ENCODE assay signal across 21 cellular contexts in genomic region chr2:153455856-153456255, GRCh38. TPM values are rescaled to one million over a fixed set of nuclear protein-coding genes. Genes with fewer than 3 reads are reported as not detected.
DNase-seq lines count a peak whose midpoint lies in the region; ATAC-seq and TF ChIP-seq lines count a peak whose summit lies in the region.
"Had no signal": no experiment of that assay in that cellular context is flagged by ENCODE, and none has a peak within 500 bp of the region (broad histone marks: within the 10 kb centered on the region; RNA-seq: fewer than 3 reads in every experiment).

No MANE protein-coding gene starts in this region.

- no peaks in the 10 kb centered on the region for H4K20me1 ChIP-seq in GM23338 (replicated peaks; ENCODE audit: insufficient read depth)

- H3K27ac ChIP-seq in GM23338 (ENCODE audit: low read depth) (no peak overlapping the region), endodermal cell (ENCODE audit: low read depth, low read length) (no peak overlapping the region), neuronal stem cell (replicated peaks; ENCODE audit: low read length) (no peak overlapping the region)
- H3K27ac ChIP-seq: KMS-11, RWPE1, SJSA1 had no signal

- CTCF ChIA-PET in Calu3 (lab: Charles Lee) = no interaction called here

- ATAC-seq in GM23338 (peak; percentile 86), HG02610 (IDR thresholded peaks at IDR 0.05; ENCODE audit: unreplicated experiment) (no peak)
- ATAC-seq: PC-3 had no signal

- H2BK12ac ChIP-seq in neuronal stem cell (ENCODE audit: low read length) = no peak overlapping the region

- no peak overlapping the region for H2AFZ ChIP-seq in GM23338
- peak overlapping the region; percentile 56 for H2AFZ ChIP-seq in neuronal stem cell (ENCODE audit: low read length)

- H4K8ac ChIP-seq in neuronal stem cell (ENCODE audit: low read depth, low read length) = no peak overlapping the region

- WGBS in endodermal cell (ENCODE audit: insufficient coverage in 1 of 2, insufficient read length in 1 of 2), 2 experiments = 93 to 94% methylated on average over 5 to 8 of the region's 8 CpGs
- no CpG with 5 or more reads among the region's 8 CpGs for WGBS in neuronal stem cell (ENCODE audit: extremely low coverage in 2 of 2, insufficient read length in 2 of 2, insufficient replicate concordance in 1 of 2), 2 donors

- H2BK120ac ChIP-seq in neuronal stem cell (ENCODE audit: low read depth, low read length) = no peak overlapping the region

- H3K27ac Mint-ChIP-seq in GM23338 = no peak overlapping the region
- no peak overlapping the region for H3K27ac Mint-ChIP-seq in endodermal cell
- no peak overlapping the region for H3K27ac Mint-ChIP-seq in Calu3 (ENCODE audit: unreplicated experiment)
- H3K27ac Mint-ChIP-seq: CD8-positive, alpha-beta memory T cell; T-helper 1 cell treated with Interleukin-12 subunit alpha and Interleukin-12 subunit beta and Interleukin-4 antibody, amounts not matched to agents 30 μg/mL and 1 μg/mL, for 36 hours had no signal

- no peak overlapping the region for H2BK15ac ChIP-seq in neuronal stem cell (ENCODE audit: low read length)

- intact Hi-C loops in Calu3 (cut with micrococcal nuclease; ENCODE audit: unreplicated experiment) = no loop called here

- H3K9me3 ChIP-seq in endodermal cell (ENCODE audit: control insufficient read depth, low read length) (no peaks in the 10 kb centered on the region), neuronal stem cell (replicated peaks in 1 of 2; ENCODE audit: control insufficient read depth in 2 of 2, insufficient read depth in 1 of 2, low read depth in 1 of 2, low read length in 2 of 2) (no peaks in the 10 kb centered on the region)
- H3K9me3 ChIP-seq: HAP-1, SJSA1 had no signal

- peak; percentile 37 for DNase-seq in GM23338 (ENCODE audit: low spot score)
- peak; percentile 8 for DNase-seq in HT1080 (ENCODE audit: low read depth)
- DNase-seq in endodermal cell = peak; percentile 68
- DNase-seq in neuronal stem cell (ENCODE audit: low spot score) = no peak
- no peak for DNase-seq in Calu3
- no peak for DNase-seq in foreskin fibroblast
- DNase-seq: ACHN; C1 segment of cervical spinal cord; CD8-positive, alpha-beta memory T cell; GDM1; NCI-H1417; NCI-H1930; NCI-H226; NCI-H524; PC-3 had no signal

- BruUV-seq in Calu3 (replicated peaks; lab: Mats Ljungman, UMichigan) = no TSS peak

- H3K36me3 Mint-ChIP-seq in GM23338 (ENCODE audit: low read depth) = no peaks in the 10 kb centered on the region; the same call in 2 of the 3 replicates
- H3K36me3 Mint-ChIP-seq in endodermal cell (ENCODE audit: low read depth) = peaks cover 3% of the 10 kb centered on the region
- no peaks in the 10 kb centered on the region for H3K36me3 Mint-ChIP-seq in Calu3 (ENCODE audit: insufficient read depth, unreplicated experiment)
- H3K36me3 Mint-ChIP-seq: CD8-positive, alpha-beta memory T cell had no signal

- H3K18ac ChIP-seq in neuronal stem cell (ENCODE audit: low read length) = no peak overlapping the region

- H3K4me3 Mint-ChIP-seq in GM23338 (no peak overlapping the region), endodermal cell (peak overlapping the region; percentile 40), Calu3 (ENCODE audit: low read depth, unreplicated experiment) (no peak overlapping the region)
- H3K4me3 Mint-ChIP-seq: CD8-positive, alpha-beta memory T cell; T-helper 1 cell treated with Interleukin-12 subunit alpha and Interleukin-12 subunit beta and Interleukin-4 antibody, amounts not matched to agents 30 μg/mL and 1 μg/mL, for 36 hours had no signal

- H2AK5ac ChIP-seq in neuronal stem cell (ENCODE audit: low read depth, low read length) = no peak overlapping the region

- no peaks in the 10 kb centered on the region for H3K36me3 ChIP-seq in GM23338 (ENCODE audit: insufficient read depth)
- H3K36me3 ChIP-seq in endodermal cell (ENCODE audit: control insufficient read depth, insufficient read depth, low read length) = no peaks in the 10 kb centered on the region
- H3K36me3 ChIP-seq in neuronal stem cell (replicated peaks in 1 of 2; ENCODE audit: control insufficient read depth in 2 of 2, insufficient read depth in 2 of 2, low read length in 2 of 2) = no peaks in the 10 kb centered on the region
- H3K36me3 ChIP-seq: HAP-1, SJSA1 had no signal

- H3K79me2 ChIP-seq in GM23338 (replicated peaks; ENCODE audit: insufficient read depth) = no peaks in the 10 kb centered on the region

- no peak overlapping the region for H4K91ac ChIP-seq in neuronal stem cell (ENCODE audit: low read depth, low read length, poor library complexity)

- H3K4me1 Mint-ChIP-seq in GM23338 (peaks cover 22% of the 10 kb centered on the region), endodermal cell (peaks cover 13% of the 10 kb centered on the region), Calu3 (ENCODE audit: low read depth, unreplicated experiment) (no peaks in the 10 kb centered on the region)
- H3K4me1 Mint-ChIP-seq: CD8-positive, alpha-beta memory T cell had no signal

- H3K4ac ChIP-seq in neuronal stem cell (ENCODE audit: low read length) = no peak overlapping the region

- H3K4me3 ChIP-seq in GM23338 (no peak overlapping the region), endodermal cell (ENCODE audit: low read length) (no peak overlapping the region), neuronal stem cell (ENCODE audit: low read length in 2 of 2) (no peak overlapping the region), foreskin fibroblast (ENCODE audit: low read depth in 1 of 2, low read length in 2 of 2) (no peak overlapping the region)
- H3K4me3 ChIP-seq: HAP-1, SJSA1 had no signal

- peaks cover 4% of the 10 kb centered on the region for H3K27me3 Mint-ChIP-seq in GM23338 (ENCODE audit: insufficient read depth, low read depth, poor library complexity)
- H3K27me3 Mint-ChIP-seq in endodermal cell (ENCODE audit: insufficient read depth) = no peaks in the 10 kb centered on the region
- no peaks in the 10 kb centered on the region for H3K27me3 Mint-ChIP-seq in Calu3 (ENCODE audit: unreplicated experiment)

- H2BK5ac ChIP-seq in neuronal stem cell (ENCODE audit: low read length) = no peak overlapping the region

- no peaks in the 10 kb centered on the region for H3K79me1 ChIP-seq in neuronal stem cell (ENCODE audit: low read depth, low read length)

- H3K4me1 ChIP-seq in GM23338 (ENCODE audit: insufficient read depth) = peaks cover 5% of the 10 kb centered on the region; the same call in 1 of the 2 replicates
- H3K4me1 ChIP-seq in endodermal cell (ENCODE audit: control insufficient read depth, insufficient read depth, low read length) = no peaks in the 10 kb centered on the region
- no peaks in the 10 kb centered on the region for H3K4me1 ChIP-seq in neuronal stem cell (ENCODE audit: control insufficient read depth in 2 of 2, insufficient read depth in 1 of 2, low read depth in 1 of 2, low read length in 2 of 2)
- H3K4me1 ChIP-seq: SJSA1 had no signal

- H3K9me3 Mint-ChIP-seq in GM23338 (no peaks in the 10 kb centered on the region), endodermal cell (no peaks in the 10 kb centered on the region), Calu3 (ENCODE audit: low read depth, unreplicated experiment) (no peaks in the 10 kb centered on the region)
- H3K9me3 Mint-ChIP-seq: CD8-positive, alpha-beta memory T cell; T-helper 1 cell treated with Interleukin-12 subunit alpha and Interleukin-12 subunit beta and Interleukin-4 antibody, amounts not matched to agents 30 μg/mL and 1 μg/mL, for 36 hours had no signal

- H3K23ac ChIP-seq in neuronal stem cell (ENCODE audit: low read depth, low read length, poor library complexity) = no peak overlapping the region

- no peak overlapping the region for H3K14ac ChIP-seq in neuronal stem cell (ENCODE audit: low read length)

- TF ChIP-seq CTCF in GM23338 (conservative IDR thresholded peaks at IDR 0.05; ENCODE audit: low read depth in 2 of 2) (no peak), endodermal cell (conservative IDR thresholded peaks at IDR 0.05) (no peak), Calu3 (IDR thresholded peaks at IDR 0.05; ENCODE audit: unreplicated experiment) (no peak), foreskin fibroblast (IDR thresholded peaks at IDR 0.05; ENCODE audit: low read depth, low read length) (no peak)

- H3K27me3 ChIP-seq in GM23338 (ENCODE audit: insufficient read depth) (no peaks in the 10 kb centered on the region), endodermal cell (ENCODE audit: control insufficient read depth, insufficient read depth, low read length, poor library complexity, severe bottlenecking) (no peaks in the 10 kb centered on the region), neuronal stem cell (ENCODE audit: control insufficient read depth in 3 of 3, insufficient read depth in 3 of 3, low read depth in 1 of 3, low read length in 3 of 3) (peaks cover 0 to 8% (median 0%) of the 10 kb centered on the region in 3 experiments)
- H3K27me3 ChIP-seq: SJSA1 had no signal

- H3K4me2 ChIP-seq in GM23338 = no peak overlapping the region
- H3K4me2 ChIP-seq in neuronal stem cell (ENCODE audit: insufficient read depth, low read length, poor library complexity, severe bottlenecking) = no peak overlapping the region
- H3K4me2 ChIP-seq: KMS-11 had no signal

- H3K9ac ChIP-seq in endodermal cell (ENCODE audit: extremely low read depth, low read length, poor library complexity, severe bottlenecking) (no peak overlapping the region), neuronal stem cell (ENCODE audit: low read depth, low read length, poor library complexity) (no peak overlapping the region)
- H3K9ac ChIP-seq: KMS-11 had no signal

- H3K9me2 ChIP-seq in GM23338 (ENCODE audit: insufficient read depth) = no peaks in the 10 kb centered on the region

- H3F3A ChIP-seq in GM23338 (replicated peaks; ENCODE audit: low read depth) = no peaks in the 10 kb centered on the region

RNA-seq across cellular contexts. Expression of gene RPRM, which starts 22.7 kb away (rescaled TPM):
- total RNA-seq in GM23338 (2014; rRNA removed; shearing (Covaris generic)) = 7.2 and 7.5 TPM in 2 replicates
- 5.9 and 7.4 TPM in 2 replicates for polyA plus RNA-seq in GM23338 (2016; fragmentation: Nextera tagmentation; extraction: Ambion mirVana)
- not detected in 2 replicates for total RNA-seq in HT1080 (2014; rRNA removed; shearing (Covaris generic))
- not detected in 2 replicates for polyA plus RNA-seq in HT1080 (2015; cell fraction: cytosol; rRNA removed)
- polyA plus RNA-seq in HT1080 (2015; cell fraction: nucleus; rRNA removed) = not detected in 2 replicates
- 10 to 100 TPM; 33.8 to 34.7 TPM for total RNA-seq in endodermal cell
- 24.4 TPM for polyA plus RNA-seq in endodermal cell (2013, experiment 1 of 2)
- 25.2 TPM for polyA plus RNA-seq in endodermal cell (2013, experiment 2 of 2)
- polyA plus RNA-seq in neuronal stem cell (2013, experiment 1 of 2) = 1.2 TPM
- 1.2 TPM for polyA plus RNA-seq in neuronal stem cell (2013, experiment 2 of 2)
- total RNA-seq in Calu3 (2022) = 1.0 and 2.1 TPM in 2 replicates
- total RNA-seq: CD8-positive, alpha-beta memory T cell; SJSA1 had no signal
- polyA plus RNA-seq: CD8-positive, alpha-beta memory T cell had no signal

Comparison
In these comparisons a context has a peak if more than half of its experiments do, and no peak if none do; other contexts are left out.
1. DNase-seq: peak in GM23338 (single experiment), HT1080 (single experiment) and endodermal cell (single experiment); none in neuronal stem cell (single experiment), Calu3 (single experiment) and foreskin fibroblast (0 of 2).